Comparison of ENCODE assay signal across 22 cellular contexts in genomic region chr19:6443986-6444385, GRCh38. TPM values are rescaled to one million over a fixed set of nuclear protein-coding genes. Genes with fewer than 3 reads are reported as not detected.
A peak's percentile ranks its signal among the peaks of the same experiment; 100 is the strongest.
DNase-seq lines count a peak whose midpoint lies in the region; ATAC-seq and TF ChIP-seq lines count a peak whose summit lies in the region.
"Had no signal": no experiment of that assay in that cellular context is flagged by ENCODE, and none has a peak within 500 bp of the region (broad histone marks: within the 10 kb centered on the region; RNA-seq: fewer than 3 reads in every experiment).

No MANE protein-coding gene starts in this region.

- no peak overlapping the region for H3K4me3 Mint-ChIP-seq in CD8-positive, alpha-beta T cell
- H3K4me3 Mint-ChIP-seq in chondrocyte (ENCODE audit: unreplicated experiment) = no peak overlapping the region
- no peak overlapping the region for H3K4me3 Mint-ChIP-seq in activated naive CD4-positive, alpha-beta T cell treated with anti-CD3 and anti-CD28 coated beads, Interleukin-2, amount 10 ng/mL, durations not matched to agents 7 days and 5 days
- H3K4me3 Mint-ChIP-seq: B cell; CD4-positive, alpha-beta T cell; CD8-positive, alpha-beta memory T cell had no signal

- peaks cover 2% of the 10 kb centered on the region for H3K9me3 Mint-ChIP-seq in CD8-positive, alpha-beta T cell
- H3K9me3 Mint-ChIP-seq in chondrocyte (ENCODE audit: low read depth) = peaks cover 3% of the 10 kb centered on the region
- no peaks in the 10 kb centered on the region for H3K9me3 Mint-ChIP-seq in activated naive CD4-positive, alpha-beta T cell treated with anti-CD3 and anti-CD28 coated beads, Interleukin-2, amount 10 ng/mL, durations not matched to agents 7 days and 5 days
- H3K9me3 Mint-ChIP-seq: CD4-positive, alpha-beta T cell; CD8-positive, alpha-beta memory T cell had no signal

- H3K79me2 ChIP-seq in osteoblast (ENCODE audit: insufficient read depth, low read length) = no peaks in the 10 kb centered on the region

- POLR2A ChIA-PET in CD8-positive, alpha-beta T cell (lab: Charles Lee) = no interaction called here

- H3K27me3 ChIP-seq in CD8-positive, alpha-beta T cell (ENCODE audit: insufficient read depth, low read length) = no peaks in the 10 kb centered on the region
- H3K27me3 ChIP-seq in H7 (ENCODE audit: control insufficient read depth, insufficient read depth, low read length) (no peaks in the 10 kb centered on the region; the same call in 1 of the 2 replicates), osteoblast (ENCODE audit: insufficient read depth, low read length) (no peaks in the 10 kb centered on the region)
- H3K27me3 ChIP-seq: BLaER1 treated with 17β-estradiol and CSF1 and Interleukin-3, amounts not matched to agents 10 nM and 100 nM had no signal

- CTCF ChIA-PET in CD8-positive, alpha-beta T cell (lab: Charles Lee) = no interaction called here
- CTCF ChIA-PET in activated naive CD4-positive, alpha-beta T cell treated with anti-CD3 and anti-CD28 coated beads, Interleukin-2, amount 10 ng/mL, durations not matched to agents 7 days and 5 days (lab: Charles Lee) = no interaction called here

- ATAC-seq in CD8-positive, alpha-beta T cell = no peak
- ATAC-seq in HG02763 (IDR thresholded peaks at IDR 0.05; ENCODE audit: unreplicated experiment) = no peak
- ATAC-seq: A549, GM12878 had no signal

- no peaks in the 10 kb centered on the region for H3K9me3 ChIP-seq in CD8-positive, alpha-beta T cell (ENCODE audit: low read length)
- H3K9me3 ChIP-seq in osteoblast (ENCODE audit: low read depth, low read length) = no peaks in the 10 kb centered on the region
- H3K9me3 ChIP-seq: A549; BLaER1 treated with 17β-estradiol and CSF1 and Interleukin-3, amounts not matched to agents 10 nM and 100 nM had no signal

- no peaks in the 10 kb centered on the region for H3K4me1 ChIP-seq in CD8-positive, alpha-beta T cell (ENCODE audit: insufficient read depth, low read length)
- no peaks in the 10 kb centered on the region for H3K4me1 ChIP-seq in osteoblast (ENCODE audit: insufficient read depth, low read length)
- H3K4me1 ChIP-seq: A549 had no signal

- H3K36me3 Mint-ChIP-seq in CD8-positive, alpha-beta T cell = peaks cover 17% of the 10 kb centered on the region
- H3K36me3 Mint-ChIP-seq in chondrocyte (ENCODE audit: low read depth) = peaks cover 11% of the 10 kb centered on the region
- H3K36me3 Mint-ChIP-seq in activated naive CD4-positive, alpha-beta T cell treated with anti-CD3 and anti-CD28 coated beads, Interleukin-2, amount 10 ng/mL, durations not matched to agents 7 days and 5 days = peaks cover 4% of the 10 kb centered on the region

- no peaks in the 10 kb centered on the region for H4K20me1 ChIP-seq in osteoblast (ENCODE audit: insufficient read depth, low read length)
- H4K20me1 ChIP-seq: BLaER1 treated with 17β-estradiol and CSF1 and Interleukin-3, amounts not matched to agents 10 nM and 100 nM had no signal

- H3K4me2 ChIP-seq in osteoblast (ENCODE audit: insufficient read depth, low read length) = no peak overlapping the region
- H3K4me2 ChIP-seq: A549; BLaER1 treated with 17β-estradiol and CSF1 and Interleukin-3, amounts not matched to agents 10 nM and 100 nM had no signal

- intact Hi-C loops in CD8-positive, alpha-beta T cell (cut with DNase I, micrococcal nuclease) = no loop called here

- no peak overlapping the region for H3K27ac ChIP-seq in CD8-positive, alpha-beta T cell (ENCODE audit: low read depth, low read length)
- no peak overlapping the region for H3K27ac ChIP-seq in osteoblast (ENCODE audit: low read depth, low read length)
- H3K27ac ChIP-seq: 22Rv1; A549; BLaER1 treated with 17β-estradiol and CSF1 and Interleukin-3, amounts not matched to agents 10 nM and 100 nM; C4-2B had no signal

- DNase-seq in CD8-positive, alpha-beta T cell = no peak
- DNase-seq in H7 (peak; percentile 10), chondrocyte (ENCODE audit: low spot score) (peak; percentile 88), osteoblast (ENCODE audit: insufficient read length, low spot score, missing footprints) (peak; percentile 18), NCI-H748 (lab: John Stamatoyannopoulos, UW; ENCODE audit: unreplicated experiment) (no peak), midbrain (lab: John Stamatoyannopoulos, UW) (no peak)
- no peak for DNase-seq in activated naive CD4-positive, alpha-beta T cell treated with anti-CD3 and anti-CD28 coated beads, Interleukin-2, amount 10 ng/mL, durations not matched to agents 7 days and 5 days
- DNase-seq: AML-193; CD4-positive, alpha-beta T cell; CD8-positive, alpha-beta memory T cell; COR-L47; DMS79 treated with DMSO at 0.1 percent for 48 hours; GDM1 had no signal

- H3K4me1 Mint-ChIP-seq in CD8-positive, alpha-beta T cell (ENCODE audit: low read depth) = no peaks in the 10 kb centered on the region
- no peaks in the 10 kb centered on the region for H3K4me1 Mint-ChIP-seq in chondrocyte (ENCODE audit: low read depth)
- no peaks in the 10 kb centered on the region for H3K4me1 Mint-ChIP-seq in activated naive CD4-positive, alpha-beta T cell treated with anti-CD3 and anti-CD28 coated beads, Interleukin-2, amount 10 ng/mL, durations not matched to agents 7 days and 5 days
- H3K4me1 Mint-ChIP-seq: B cell; CD8-positive, alpha-beta memory T cell had no signal

- H3K27me3 Mint-ChIP-seq in CD8-positive, alpha-beta T cell (ENCODE audit: low read depth) = no peaks in the 10 kb centered on the region
- H3K27me3 Mint-ChIP-seq in chondrocyte (ENCODE audit: low read depth) = no peaks in the 10 kb centered on the region
- no peaks in the 10 kb centered on the region for H3K27me3 Mint-ChIP-seq in activated naive CD4-positive, alpha-beta T cell treated with anti-CD3 and anti-CD28 coated beads, Interleukin-2, amount 10 ng/mL, durations not matched to agents 7 days and 5 days
- H3K27me3 Mint-ChIP-seq: B cell; CD4-positive, alpha-beta T cell had no signal

- H2AFZ ChIP-seq in osteoblast (ENCODE audit: low read length) = no peak overlapping the region

- H3K36me3 ChIP-seq in CD8-positive, alpha-beta T cell (ENCODE audit: insufficient read depth, low read length) = no peaks in the 10 kb centered on the region
- no peaks in the 10 kb centered on the region for H3K36me3 ChIP-seq in H7 (replicated peaks; ENCODE audit: control insufficient read depth, insufficient read depth, low read length)
- H3K36me3 ChIP-seq in osteoblast (ENCODE audit: insufficient read depth, low read length) = no peaks in the 10 kb centered on the region

- H3K4me3 ChIP-seq in CD8-positive, alpha-beta T cell (ENCODE audit: low read depth, low read length) = no peak overlapping the region
- H3K4me3 ChIP-seq in H7 (ENCODE audit: insufficient read depth, low read depth, low read length) (no peak overlapping the region), osteoblast (ENCODE audit: insufficient read depth, low read length) (no peak overlapping the region)
- H3K4me3 ChIP-seq: A549; BLaER1 treated with 17β-estradiol and CSF1 and Interleukin-3, amounts not matched to agents 10 nM and 100 nM; GM12878 had no signal

- TF ChIP-seq CTCF in CD8-positive, alpha-beta T cell (IDR thresholded peaks at IDR 0.05) = no peak
- TF ChIP-seq CTCF in chondrocyte (IDR thresholded peaks at IDR 0.05) (no peak), osteoblast (IDR thresholded peaks at IDR 0.05; ENCODE audit: extremely low read depth, low read depth, low read length) (no peak)

- peak overlapping the region; percentile 69 for H3K27ac Mint-ChIP-seq in CD8-positive, alpha-beta T cell
- peak overlapping the region; percentile 13 for H3K27ac Mint-ChIP-seq in chondrocyte (ENCODE audit: unreplicated experiment)
- no peak overlapping the region for H3K27ac Mint-ChIP-seq in activated naive CD4-positive, alpha-beta T cell treated with anti-CD3 and anti-CD28 coated beads, Interleukin-2, amount 10 ng/mL, durations not matched to agents 7 days and 5 days
- H3K27ac Mint-ChIP-seq: B cell; CD4-positive, alpha-beta T cell had no signal

RNA-seq across cellular contexts. Expression of gene SLC25A41, which starts 10.4 kb away (rescaled TPM):
- not detected for total RNA-seq in CD8-positive, alpha-beta T cell
- total RNA-seq in H7 (2014; rRNA removed; shearing (Covaris generic)) = 0.11 and 1.2 TPM in 2 replicates
- 0.20 TPM in 1 of 3 replicates, not detected in the others for total RNA-seq in chondrocyte
- not detected in 2 replicates for total RNA-seq in osteoblast

RNA-seq across cellular contexts. Expression of gene SLC25A23, which starts 15.6 kb away (rescaled TPM):
- total RNA-seq in CD8-positive, alpha-beta T cell = 10 to 100 TPM; 10.5 to 10.9 TPM
- 25.9 and 31.6 TPM in 2 replicates for total RNA-seq in H7 (2014; rRNA removed; shearing (Covaris generic))
- total RNA-seq in chondrocyte = 47.8 to 51.7 TPM (median 49.4 TPM) in 3 replicates
- 22.8 and 23.6 TPM in 2 replicates for total RNA-seq in osteoblast

RNA-seq across cellular contexts. Expression of gene KHSRP, which starts 19.4 kb away (rescaled TPM):
- 100 to 1,000 TPM; 149 to 150 TPM for total RNA-seq in CD8-positive, alpha-beta T cell
- 223 and 266 TPM in 2 replicates for total RNA-seq in H7 (2014; rRNA removed; shearing (Covaris generic))
- total RNA-seq in chondrocyte = 182 to 191 TPM (median 187 TPM) in 3 replicates
- total RNA-seq in osteoblast = 89.9 and 90.5 TPM in 2 replicates

RNA-seq across cellular contexts. Expression of gene CRB3, which starts 20.1 kb away (rescaled TPM):
- total RNA-seq in CD8-positive, alpha-beta T cell = 1 to 10 TPM; 7.8 to 8.9 TPM
- 4.9 and 5.5 TPM in 2 replicates for total RNA-seq in H7 (2014; rRNA removed; shearing (Covaris generic))
- total RNA-seq in chondrocyte = 0.32 TPM in 1 of 3 replicates, not detected in the others
- total RNA-seq in osteoblast = not detected in 2 replicates
- total RNA-seq: A172, G401 had no signal

RNA-seq across cellular contexts. Expression of gene DENND1C, which starts 37.6 kb away (rescaled TPM):
- 10 to 100 TPM; 94.0 to 95.9 TPM for total RNA-seq in CD8-positive, alpha-beta T cell
- total RNA-seq in H7 (2014; rRNA removed; shearing (Covaris generic)) = 0.59 and 1.1 TPM in 2 replicates
- total RNA-seq in chondrocyte (not detected in 3 replicates), osteoblast (not detected in 2 replicates)
- total RNA-seq: A172, G401 had no signal

Comparison
In these comparisons a context has a peak if more than half of its experiments do, and no peak if none do; other contexts are left out.
1. DNase-seq: peak in H7 (single experiment), chondrocyte (single experiment) and osteoblast (single experiment); none in CD8-positive, alpha-beta T cell (0 of 7), activated naive CD4-positive, alpha-beta T cell treated with anti-CD3 and anti-CD28 coated beads, Interleukin-2, amount 10 ng/mL, durations not matched to agents 7 days and 5 days (single experiment), NCI-H748 (single experiment) and midbrain (single experiment).